ENCODE assay signal across 18 cellular contexts in genomic region chr22:49258107-49259010, GRCh38.
"Had no signal": no experiment of that assay in that cellular context is flagged by ENCODE, and none has a peak within 500 bp of the region (broad histone marks: within the 10 kb centered on the region; RNA-seq: fewer than 3 reads in every experiment).

No MANE protein-coding gene starts in this region.

- H3K4me1 ChIP-seq: adrenal gland, colonic mucosa, foreskin keratinocyte, parathyroid adenoma, thyroid gland, uterus had no signal

- H3K4me3 ChIP-seq: adrenal gland, colonic mucosa, hepatocyte, neural progenitor cell, thyroid gland, uterus had no signal

- H3K9me3 Mint-ChIP-seq: activated CD4-positive, alpha-beta T cell treated with anti-CD3 and anti-CD28 coated beads, Interleukin-2, amount 10 ng/mL, durations not matched to agents 7 days and 5 days; activated naive CD4-positive, alpha-beta T cell treated with anti-CD3 and anti-CD28 coated beads, Interleukin-2, amount 50 U/mL, for 24 hours; activated T-cell treated with anti-CD3 and anti-CD28 coated beads, Interleukin-2, amount 50 U/mL, for 24 hours; activated T-helper 2 cell treated with anti-CD3 and anti-CD28 coated beads, Interferon-gamma antibody, Interleukin-2, Interleukin-4, amounts not matched to agents 10 μg/mL and 5 μg/mL and 100 μg/mL, durations not matched to agents 14 hours and 24 hours and 36 hours; neural progenitor cell; T-cell had no signal

- H3K36me3 ChIP-seq: adrenal gland, colonic mucosa, neural progenitor cell, thyroid gland, uterus had no signal

- H3K4me1 Mint-ChIP-seq: activated CD4-positive, alpha-beta T cell treated with anti-CD3 and anti-CD28 coated beads, Interleukin-2, amount 10 ng/mL, durations not matched to agents 7 days and 5 days; activated naive CD4-positive, alpha-beta T cell treated with anti-CD3 and anti-CD28 coated beads, Interleukin-2, amount 50 U/mL, for 24 hours; stimulated activated naive B cell treated with anti-CD40 and anti-IgM and Interleukin-4, amounts not matched to agents 10 μg/mL and 1 μg/mL and 100 μg/mL, for 72 hours; T-cell had no signal

- H3K4me3 Mint-ChIP-seq: activated CD4-positive, alpha-beta T cell treated with anti-CD3 and anti-CD28 coated beads, Interleukin-2, amount 10 ng/mL, durations not matched to agents 7 days and 5 days; activated CD8-positive, alpha-beta T cell treated with anti-CD3 and anti-CD28 coated beads, Interleukin-2, amount 10 ng/mL, durations not matched to agents 7 days and 5 days; activated naive CD4-positive, alpha-beta T cell treated with anti-CD3 and anti-CD28 coated beads, Interleukin-2, amount 50 U/mL, for 24 hours; activated T-cell treated with anti-CD3 and anti-CD28 coated beads, Interleukin-2, amount 50 U/mL, for 24 hours; neural progenitor cell; stimulated activated naive B cell treated with anti-CD40 and anti-IgM and Interleukin-4, amounts not matched to agents 10 μg/mL and 1 μg/mL and 100 μg/mL, for 72 hours; T-cell had no signal

- H3K36me3 Mint-ChIP-seq: activated naive CD4-positive, alpha-beta T cell treated with anti-CD3 and anti-CD28 coated beads, Interleukin-2, amount 50 U/mL, for 24 hours; neural progenitor cell; stimulated activated naive B cell treated with anti-CD40 and anti-IgM and Interleukin-4, amounts not matched to agents 10 μg/mL and 1 μg/mL and 100 μg/mL, for 72 hours; T-cell had no signal

- H3K9me3 ChIP-seq: adrenal gland, colonic mucosa, SK-N-SH, thyroid gland, uterus had no signal

- H2AFZ ChIP-seq: hepatocyte, neural progenitor cell, parathyroid adenoma had no signal

- H3K27me3 ChIP-seq: colonic mucosa, foreskin keratinocyte, hepatocyte, neural progenitor cell, thyroid gland, uterus had no signal

- H3K9ac ChIP-seq: neural progenitor cell, parathyroid adenoma, SK-N-SH had no signal

- H3K79me2 ChIP-seq: hepatocyte, parathyroid adenoma had no signal

- H3K27me3 Mint-ChIP-seq: activated CD4-positive, alpha-beta T cell treated with anti-CD3 and anti-CD28 coated beads, Interleukin-2, amount 10 ng/mL, durations not matched to agents 7 days and 5 days had no signal

- H3K4me2 ChIP-seq: hepatocyte, neural progenitor cell, SK-N-SH had no signal

- H3K27ac ChIP-seq: adrenal gland, colonic mucosa, foreskin keratinocyte, hepatocyte, neural progenitor cell, parathyroid adenoma, thyroid gland, uterus had no signal

- DNase-seq: activated CD4-positive, alpha-beta T cell treated with anti-CD3 and anti-CD28 coated beads, Interleukin-2, amount 10 ng/mL, durations not matched to agents 7 days and 5 days; activated CD4-positive, CD25-positive, alpha-beta regulatory T cell; activated CD8-positive, alpha-beta T cell treated with anti-CD3 and anti-CD28 coated beads, Interleukin-2, amount 10 ng/mL, durations not matched to agents 7 days and 5 days; activated T-cell treated with anti-CD3 and anti-CD28 coated beads, Interleukin-2, amount 50 U/mL, for 24 hours; colonic mucosa; foreskin keratinocyte; SK-N-SH; stimulated activated naive B cell treated with anti-CD40 and anti-IgM and Interleukin-4, amounts not matched to agents 10 μg/mL and 1 μg/mL and 100 μg/mL, for 72 hours; T-cell; T-helper 9 cell; thyroid gland had no signal

- H3K27ac Mint-ChIP-seq: activated CD4-positive, alpha-beta T cell treated with anti-CD3 and anti-CD28 coated beads, Interleukin-2, amount 10 ng/mL, durations not matched to agents 7 days and 5 days; activated CD8-positive, alpha-beta T cell treated with anti-CD3 and anti-CD28 coated beads, Interleukin-2, amount 10 ng/mL, durations not matched to agents 7 days and 5 days; activated naive CD4-positive, alpha-beta T cell treated with anti-CD3 and anti-CD28 coated beads, Interleukin-2, amount 50 U/mL, for 24 hours; activated T-cell treated with anti-CD3 and anti-CD28 coated beads, Interleukin-2, amount 50 U/mL, for 24 hours; activated T-helper 2 cell treated with anti-CD3 and anti-CD28 coated beads, Interferon-gamma antibody, Interleukin-2, Interleukin-4, amounts not matched to agents 10 μg/mL and 5 μg/mL and 100 μg/mL, durations not matched to agents 14 hours and 24 hours and 36 hours; neural progenitor cell; stimulated activated naive B cell treated with anti-CD40 and anti-IgM and Interleukin-4, amounts not matched to agents 10 μg/mL and 1 μg/mL and 100 μg/mL, for 72 hours; T-cell had no signal
